Comparison of ENCODE assay signal across 8 cellular contexts in genomic region chr2:38740851-38741541, GRCh38. TPM values are rescaled to one million over a fixed set of nuclear protein-coding genes. Genes with fewer than 3 reads are reported as not detected.
A peak's percentile ranks its signal among the peaks of the same experiment; 100 is the strongest.
DNase-seq lines count a peak whose midpoint lies in the region; ATAC-seq, FAIRE-seq and TF ChIP-seq lines count a peak whose summit lies in the region.

No MANE protein-coding gene starts in this region.

- H3K18ac ChIP-seq in H9 (ENCODE audit: insufficient read length, low read depth, low read length) = no peak overlapping the region
- no peak overlapping the region for H3K18ac ChIP-seq in mesenchymal stem cell (ENCODE audit: low read depth in 1 of 2, low read length in 2 of 2)

- H2BK5ac ChIP-seq in H9 (ENCODE audit: insufficient read length, low read length) (no peak overlapping the region), mesenchymal stem cell (ENCODE audit: low read depth, low read length, poor library complexity, severe bottlenecking) (no peak overlapping the region)

- no peaks in the 10 kb centered on the region for H3K79me1 ChIP-seq in H9 (ENCODE audit: insufficient read depth, low read depth, low read length, poor library complexity, severe bottlenecking)
- peaks cover 8% of the 10 kb centered on the region for H3K79me1 ChIP-seq in mesenchymal stem cell (replicated peaks; ENCODE audit: low read length, poor library complexity, severe bottlenecking)

- H3K9ac ChIP-seq in H9 (ENCODE audit: extremely low read depth, insufficient read length, low read length) (no peak overlapping the region), mesenchymal stem cell (ENCODE audit: low read length) (peak overlapping the region; percentile 5)

- peaks cover 55 to 80% (median 62%) of the 10 kb centered on the region in 3 experiments for H3K36me3 Mint-ChIP-seq in H9 (ENCODE audit: insufficient read depth in 1 of 3, low read depth in 3 of 3)

- H3K9me3 ChIP-seq in BE2C = no peaks in the 10 kb centered on the region
- H3K9me3 ChIP-seq in H9 (ENCODE audit: control insufficient read depth, low read depth, low read length) = no peaks in the 10 kb centered on the region
- H3K9me3 ChIP-seq in mesenchymal stem cell (ENCODE audit: control insufficient read depth, low read length) = peaks cover 6% of the 10 kb centered on the region

- no peaks in the 10 kb centered on the region for H3K79me2 ChIP-seq in H9 (ENCODE audit: insufficient read depth, low read length)

- H2BK12ac ChIP-seq in H9 (ENCODE audit: insufficient read length, low read depth, low read length) (no peak overlapping the region), mesenchymal stem cell (ENCODE audit: low read length in 2 of 2) (peak overlapping the region in 1 of 2 experiments; percentile 56)

- H3K56ac ChIP-seq in H9 (ENCODE audit: insufficient read length, low read depth, low read length) = no peak overlapping the region

- TF ChIP-seq CTCF in BE2C (IDR thresholded peaks at IDR 0.05; ENCODE audit: low read depth, low read length) (peak; percentile 40), H9 (conservative IDR thresholded peaks at IDR 0.05) (peak; percentile 74), coronary artery (IDR thresholded peaks at IDR 0.05) (no peak)

- H3K23ac ChIP-seq in H9 (ENCODE audit: insufficient read length, low read depth, low read length) (no peak overlapping the region), mesenchymal stem cell (ENCODE audit: low read length in 2 of 2) (no peak overlapping the region)

- H3K4ac ChIP-seq in H9 (ENCODE audit: low read depth, low read length) (no peak overlapping the region), mesenchymal stem cell (ENCODE audit: low read depth in 1 of 2, low read length in 2 of 2) (no peak overlapping the region)

- no peak overlapping the region for H3K14ac ChIP-seq in H9 (ENCODE audit: insufficient read depth, low read length)
- no peak overlapping the region for H3K14ac ChIP-seq in mesenchymal stem cell (ENCODE audit: low read length in 2 of 2)

- no peak overlapping the region for H4K5ac ChIP-seq in H9 (ENCODE audit: insufficient read length, low read depth, low read length)

- WGBS in H9 (ENCODE audit: extremely low coverage, insufficient read length, low lambda C conversion rate) = no CpG with 5 or more reads among the region's 11 CpGs
- WGBS in mesenchymal stem cell = over 99% methylated on average over 6 of the region's 11 CpGs

- H3K4me1 Mint-ChIP-seq in H9 = peaks cover 6 to 15% of the 10 kb centered on the region in 2 experiments

- H3K27ac Mint-ChIP-seq in H9 = peak overlapping the region in 2 of 3 experiments; percentile 69 to 83; a peak in 3 of 7 replicates

- ATAC-seq in HG03469 (IDR thresholded peaks at IDR 0.05; ENCODE audit: unreplicated experiment) (no peak), GM19351 (IDR thresholded peaks at IDR 0.05; ENCODE audit: unreplicated experiment) (no peak)

- no peaks in the 10 kb centered on the region for H4K20me1 ChIP-seq in H9 (ENCODE audit: control insufficient read depth, insufficient read depth, insufficient read length)

- H3K4me3 ChIP-seq in BE2C (ENCODE audit: low read depth, low read length) (no peak overlapping the region), coronary artery (no peak overlapping the region), mesenchymal stem cell (ENCODE audit: insufficient read depth in 1 of 2, low read depth in 1 of 2, low read length in 2 of 2) (no peak overlapping the region)

- H4K91ac ChIP-seq in H9 (ENCODE audit: insufficient read length, low read depth, low read length) = no peak overlapping the region
- H4K91ac ChIP-seq in mesenchymal stem cell (ENCODE audit: low read length) = no peak overlapping the region

- FAIRE-seq in RCC 7860 (lab: Jason Lieb, UNC) = peak; percentile 82

- H3K27ac ChIP-seq in H9 (ENCODE audit: insufficient read length, low read depth, low read length) (no peak overlapping the region), coronary artery (peak overlapping the region; percentile 46 to 59), mesenchymal stem cell (ENCODE audit: low read length, poor library complexity, severe bottlenecking) (no peak overlapping the region)

- no peaks in the 10 kb centered on the region for H3K23me2 ChIP-seq in H9 (ENCODE audit: insufficient read length, low read depth, low read length, poor library complexity, severe bottlenecking)

- no peak overlapping the region for H2AFZ ChIP-seq in H9 (ENCODE audit: low read length)
- no peak overlapping the region for H2AFZ ChIP-seq in mesenchymal stem cell (ENCODE audit: low read depth, low read length)

- H3K27me3 Mint-ChIP-seq in H9 (ENCODE audit: low read depth) = no peaks in the 10 kb centered on the region

- no peak overlapping the region for H2BK120ac ChIP-seq in H9 (ENCODE audit: low read depth, low read length, poor library complexity, severe bottlenecking)
- no peak overlapping the region for H2BK120ac ChIP-seq in mesenchymal stem cell (ENCODE audit: low read depth, low read length)

- H3T11ph ChIP-seq in H9 (ENCODE audit: low read length) = no peak overlapping the region

- peaks cover 4% of the 10 kb centered on the region; the same call in 1 of the 2 replicates for H3K4me1 ChIP-seq in BE2C
- H3K4me1 ChIP-seq in H9 (ENCODE audit: insufficient read depth, low read length) = peaks cover 7% of the 10 kb centered on the region; the same call in 1 of the 2 replicates
- H3K4me1 ChIP-seq in mesenchymal stem cell (ENCODE audit: control insufficient read depth, insufficient read depth, low read depth, low read length) = peaks cover 10% of the 10 kb centered on the region

- H3K4me3 Mint-ChIP-seq in H9 = peak overlapping the region in 1 of 2 experiments; percentile 14; a peak in 1 of 5 replicates

- H3K4me2 ChIP-seq in H9 (ENCODE audit: insufficient read depth, insufficient read length, low read length) (no peak overlapping the region), mesenchymal stem cell (ENCODE audit: low read length, poor library complexity, severe bottlenecking) (no peak overlapping the region)

- H2AK5ac ChIP-seq in H9 (ENCODE audit: insufficient read length, low read length) = no peak overlapping the region
- no peak overlapping the region for H2AK5ac ChIP-seq in mesenchymal stem cell (ENCODE audit: low read length, severe bottlenecking)

- H3K36me3 ChIP-seq in BE2C = peaks cover 84% of the 10 kb centered on the region
- H3K36me3 ChIP-seq in mesenchymal stem cell (ENCODE audit: control insufficient read depth in 1 of 2, insufficient read depth in 2 of 2, low read depth in 1 of 2, low read length in 2 of 2) = peaks cover 27 to 77% of the 10 kb centered on the region in 2 experiments

- no peaks in the 10 kb centered on the region for H3K27me3 ChIP-seq in BE2C
- no peaks in the 10 kb centered on the region for H3K27me3 ChIP-seq in H9 (ENCODE audit: insufficient read depth, low read length)
- no peaks in the 10 kb centered on the region for H3K27me3 ChIP-seq in mesenchymal stem cell (ENCODE audit: control insufficient read depth in 1 of 2, insufficient read depth in 1 of 2, low read length in 2 of 2)

- H2BK20ac ChIP-seq in H9 (ENCODE audit: low read depth, low read length, poor library complexity, severe bottlenecking) = no peak overlapping the region

- no peak for DNase-seq in BE2C
- no peak for DNase-seq in H9
- peak; percentile 58 for DNase-seq in RCC 7860 (ENCODE audit: low spot score)
- DNase-seq in coronary artery (ENCODE audit: low spot score) = no peak
- peak; percentile 67 for DNase-seq in mesenchymal stem cell
- DNase-seq in NCI-H1436 (lab: John Stamatoyannopoulos, UW) = no peak

- peaks cover 8 to 9% of the 10 kb centered on the region in 2 experiments for H3K9me3 Mint-ChIP-seq in H9

- no peak overlapping the region for H4K8ac ChIP-seq in H9 (replicated peaks; ENCODE audit: insufficient read length, low read depth, low read length)
- no peak overlapping the region for H4K8ac ChIP-seq in mesenchymal stem cell (ENCODE audit: low read length)

- H2BK15ac ChIP-seq in H9 (ENCODE audit: low read depth, low read length) (no peak overlapping the region), mesenchymal stem cell (ENCODE audit: low read depth, poor library complexity, severe bottlenecking) (no peak overlapping the region)

RNA-seq across cellular contexts. Expression of gene SRSF7, which starts 10.2 kb away (rescaled TPM):
- 228 TPM for polyA plus RNA-seq in BE2C (2012; ENCODE audit: insufficient read depth, insufficient read length, low read depth)
- total RNA-seq in H9 (2021) = 576 and 589 TPM in 2 replicates
- 99.0 TPM for polyA plus RNA-seq in mesenchymal stem cell (2013, experiment 1 of 2)
- 108 TPM for polyA plus RNA-seq in mesenchymal stem cell (2013, experiment 2 of 2)

RNA-seq across cellular contexts. Expression of gene GEMIN6, which starts 37.0 kb away (rescaled TPM):
- polyA plus RNA-seq in BE2C (2012; ENCODE audit: insufficient read depth, insufficient read length, low read depth) = 23.5 TPM
- 21.9 and 22.1 TPM in 2 replicates for total RNA-seq in H9 (2021)
- polyA plus RNA-seq in mesenchymal stem cell (2013, experiment 1 of 2) = 7.1 TPM
- 7.4 TPM for polyA plus RNA-seq in mesenchymal stem cell (2013, experiment 2 of 2)

Comparison
In these comparisons a context has a peak if more than half of its experiments do, and no peak if none do; other contexts are left out.
1. DNase-seq: peak in RCC 7860 (single experiment) and mesenchymal stem cell (single experiment); none in BE2C (single experiment), H9 (single experiment), coronary artery (single experiment) and NCI-H1436 (single experiment).
2. H3K27ac ChIP-seq: peak in coronary artery (2 of 2); none in H9 (single experiment) and mesenchymal stem cell (single experiment).